Comparison of ENCODE assay signal across 1 cellular context in the genomic region with DNA sequence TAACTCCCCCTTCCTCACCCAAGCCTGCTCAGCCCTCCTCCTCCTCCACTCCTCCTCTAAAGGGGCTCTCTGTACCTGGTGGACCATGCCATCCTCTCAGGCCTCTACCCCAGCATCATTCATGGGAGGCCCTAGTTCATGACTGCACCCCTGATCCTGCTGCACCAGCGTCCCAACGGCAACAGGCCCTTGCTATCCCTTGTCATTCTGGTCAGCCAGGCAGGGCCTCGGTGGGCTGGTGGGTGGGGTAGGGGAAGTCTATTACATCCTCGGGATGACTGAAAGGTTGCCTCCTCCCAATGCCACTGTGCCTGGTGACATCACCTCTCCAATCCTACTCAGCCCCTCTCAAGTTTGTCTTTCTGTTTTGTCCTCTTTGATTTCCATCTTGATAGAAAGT.
A peak's percentile ranks its signal among the peaks of the same experiment; 100 is the strongest.
TF ChIP-seq lines count a peak whose summit lies in the region.

No MANE protein-coding gene starts in this region.

TF ChIP-seq in HepG2, 621 proteins besides CTCF, POLR2A, EP300 and RAD21:
- TF ChIP-seq SNAI1 (CRISPR knock-in tag; IDR thresholded peaks at IDR 0.05; ENCODE audit: borderline replicate concordance) (no peak), ZNF605 (CRISPR knock-in tag; IDR thresholded peaks at IDR 0.05) (0 out of 2 replicates have a peak, but pooled peaks have one; percentile 1), AKAP8 (CRISPR knock-in tag; IDR thresholded peaks at IDR 0.05) (0 out of 2 replicates have a peak, but pooled peaks have one; percentile 8), AGO1 (IDR thresholded peaks at IDR 0.05; ENCODE audit: low read depth, low read length, poor library complexity, severe bottlenecking) (peak; percentile 43), NONO (IDR thresholded peaks at IDR 0.05) (no peak), NONO (CRISPR knock-in tag; conservative IDR thresholded peaks at IDR 0.05) (peak; percentile 16; the same call in 1 of the 2 replicates), IRX3 (CRISPR knock-in tag; IDR thresholded peaks at IDR 0.05; ENCODE audit: borderline replicate concordance, low read depth) (0 out of 2 replicates have a peak, but pooled peaks have one; percentile 7), MTA3 (CRISPR knock-in tag; IDR thresholded peaks at IDR 0.05) (no peak), POLR2G (IDR thresholded peaks at IDR 0.05; ENCODE audit: low read depth, low read length) (0 out of 2 replicates have a peak, but pooled peaks have one; percentile 23), HOXA7 (CRISPR knock-in tag; IDR thresholded peaks at IDR 0.05) (peak; percentile 82; the same call in 1 of the 2 replicates)
- TF ChIP-seq, protein P1, sequence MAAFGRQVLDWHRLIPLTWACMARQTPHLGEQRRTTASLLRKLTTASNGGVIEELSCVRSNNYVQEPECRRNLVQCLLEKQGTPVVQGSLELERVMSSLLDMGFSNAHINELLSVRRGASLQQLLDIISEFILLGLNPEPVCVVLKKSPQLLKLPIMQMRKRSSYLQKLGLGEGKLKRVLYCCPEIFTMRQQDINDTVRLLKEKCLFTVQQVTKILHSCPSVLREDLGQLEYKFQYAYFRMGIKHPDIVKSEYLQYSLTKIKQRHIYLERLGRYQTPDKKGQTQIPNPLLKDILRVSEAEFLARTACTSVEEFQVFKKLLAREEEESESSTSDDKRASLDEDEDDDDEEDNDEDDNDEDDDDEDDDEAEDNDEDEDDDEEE (CRISPR knock-in tag; IDR thresholded peaks at IDR 0.05), result 0 out of 2 replicates have a peak, but pooled peaks have one; percentile 16
